16 cellular contexts compared by ENCODE assay signal in genomic region chr12:105469701-105470100, GRCh38.
"Had no signal": no experiment of that assay in that cellular context is flagged by ENCODE, and none has a peak within 500 bp of the region (broad histone marks: within the 10 kb centered on the region; RNA-seq: fewer than 3 reads in every experiment).

No MANE protein-coding gene starts in this region.

- H3K9me3 ChIP-seq: adrenal gland, left lung, mucosa of descending colon, pancreas, sigmoid colon had no signal

- H3K27ac ChIP-seq: cardiac muscle cell, dorsolateral prefrontal cortex, left lung, pancreas, VCaP had no signal

- H3K36me3 ChIP-seq: adrenal gland, cardiac muscle cell, left lung, pancreas, sigmoid colon had no signal

- H3K4me1 ChIP-seq: adrenal gland, left lung, pancreas, sigmoid colon had no signal

- H3K4me3 ChIP-seq: adrenal gland, cardiac muscle cell, dorsolateral prefrontal cortex, left lung, mucosa of descending colon, pancreas, sigmoid colon had no signal

- H3K4me1 Mint-ChIP-seq: naive thymus-derived CD4-positive, alpha-beta T cell; stimulated activated naive B cell treated with anti-CD40 and anti-IgM and Interleukin-4, amounts not matched to agents 10 μg/mL and 1 μg/mL and 100 μg/mL, for 72 hours had no signal

- H3K4me3 Mint-ChIP-seq: activated T-cell treated with anti-CD3 and anti-CD28 coated beads, Interleukin-2, amount 50 U/mL, for 72 hours; naive thymus-derived CD4-positive, alpha-beta T cell; stimulated activated naive B cell treated with anti-CD40 and anti-IgM and Interleukin-4, amounts not matched to agents 10 μg/mL and 1 μg/mL and 100 μg/mL, for 72 hours had no signal

- DNase-seq: activated CD4-positive, alpha-beta T cell treated with anti-CD3 and anti-CD28 coated beads for 1 hour; activated effector memory CD4-positive, alpha-beta T cell treated with anti-CD3 and anti-CD28 coated beads, Interleukin-2, amount 50 U/mL, for 16 hours; activated T-cell treated with anti-CD3 and anti-CD28 coated beads, Interleukin-2, amount 50 U/mL, for 72 hours; adrenal gland; dorsolateral prefrontal cortex; foreskin melanocyte; left lung; mucosa of descending colon; naive thymus-derived CD4-positive, alpha-beta T cell; pancreas; stimulated activated naive B cell treated with anti-CD40 and anti-IgM and Interleukin-4, amounts not matched to agents 10 μg/mL and 1 μg/mL and 100 μg/mL, for 72 hours; T-helper 2 cell had no signal

- H3K27me3 ChIP-seq: adrenal gland, cardiac muscle cell, left lung, pancreas, sigmoid colon had no signal

- H3K36me3 Mint-ChIP-seq: activated naive CD4-positive, alpha-beta T cell treated with anti-CD3 and anti-CD28 coated beads, Interleukin-2, amount 50 U/mL, for 72 hours; naive thymus-derived CD4-positive, alpha-beta T cell; stimulated activated naive B cell treated with anti-CD40 and anti-IgM and Interleukin-4, amounts not matched to agents 10 μg/mL and 1 μg/mL and 100 μg/mL, for 72 hours had no signal

- ATAC-seq: activated naive CD4-positive, alpha-beta T cell treated with anti-CD3 and anti-CD28 coated beads, Interleukin-2, amount 50 U/mL, for 72 hours; activated T-cell treated with anti-CD3 and anti-CD28 coated beads, Interleukin-2, amount 50 U/mL, for 72 hours; left lung; mucosa of descending colon; naive thymus-derived CD4-positive, alpha-beta T cell; pancreas; stimulated activated naive B cell treated with anti-CD40 and anti-IgM and Interleukin-4, amounts not matched to agents 10 μg/mL and 1 μg/mL and 100 μg/mL, for 72 hours had no signal

- FAIRE-seq: pancreas had no signal

- H3K27ac Mint-ChIP-seq: activated naive CD4-positive, alpha-beta T cell treated with anti-CD3 and anti-CD28 coated beads, Interleukin-2, amount 50 U/mL, for 72 hours; activated T-cell treated with anti-CD3 and anti-CD28 coated beads, Interleukin-2, amount 50 U/mL, for 72 hours; naive thymus-derived CD4-positive, alpha-beta T cell; stimulated activated naive B cell treated with anti-CD40 and anti-IgM and Interleukin-4, amounts not matched to agents 10 μg/mL and 1 μg/mL and 100 μg/mL, for 72 hours had no signal

- H3K9me3 Mint-ChIP-seq: activated naive CD4-positive, alpha-beta T cell treated with anti-CD3 and anti-CD28 coated beads, Interleukin-2, amount 50 U/mL, for 72 hours; activated T-cell treated with anti-CD3 and anti-CD28 coated beads, Interleukin-2, amount 50 U/mL, for 72 hours; stimulated activated naive B cell treated with anti-CD40 and anti-IgM and Interleukin-4, amounts not matched to agents 10 μg/mL and 1 μg/mL and 100 μg/mL, for 72 hours had no signal
